8 cellular contexts compared by ENCODE assay signal in the genomic region with DNA sequence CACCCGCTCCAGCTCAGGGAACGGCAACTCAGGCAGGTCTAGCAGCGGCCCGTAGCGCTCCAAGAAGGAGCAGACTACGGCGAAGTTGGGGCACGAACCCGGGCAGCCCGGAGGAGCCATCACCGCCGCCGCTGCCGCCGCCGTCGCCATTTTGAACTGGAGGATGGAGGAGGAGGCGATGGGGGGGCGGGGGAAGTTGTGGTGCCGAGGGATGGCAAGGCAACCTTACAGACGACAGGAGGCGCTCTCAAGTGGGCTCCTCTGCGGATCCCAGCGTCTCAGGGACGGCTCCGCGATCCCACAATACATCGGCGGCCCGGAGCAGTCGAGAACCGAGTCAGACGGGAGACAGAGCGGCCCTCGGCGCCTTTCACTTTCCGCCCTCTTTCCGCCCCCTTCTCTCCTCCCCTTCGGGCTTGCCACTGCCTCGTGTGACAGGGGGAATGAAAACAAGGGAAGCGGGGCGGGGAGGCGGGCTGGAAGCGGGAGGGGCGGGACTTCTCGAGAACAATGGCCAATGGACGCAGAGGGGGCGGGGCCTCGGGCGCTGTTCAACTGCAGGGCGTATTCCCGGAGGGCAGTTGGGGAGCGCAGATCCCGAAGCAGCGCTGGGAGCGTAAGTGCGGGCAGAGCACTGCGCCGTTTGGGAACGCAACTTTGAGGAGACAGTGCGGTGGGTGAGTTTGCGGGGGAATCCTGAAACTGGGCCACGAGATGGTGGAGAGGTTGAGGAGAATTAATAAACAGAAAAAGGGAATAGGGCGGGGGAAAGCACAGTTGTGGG. TPM values are rescaled to one million over a fixed set of nuclear protein-coding genes. Genes with fewer than 3 reads are reported as not detected.
DNase-seq lines count a peak whose midpoint lies in the region; TF ChIP-seq lines count a peak whose summit lies in the region.

AAMDC (plus strand) TSS at position 580 of the 784 bp plus-strand sequence. CDS start 21,353 bp downstream, outside the sequence.
A gene with protein sequence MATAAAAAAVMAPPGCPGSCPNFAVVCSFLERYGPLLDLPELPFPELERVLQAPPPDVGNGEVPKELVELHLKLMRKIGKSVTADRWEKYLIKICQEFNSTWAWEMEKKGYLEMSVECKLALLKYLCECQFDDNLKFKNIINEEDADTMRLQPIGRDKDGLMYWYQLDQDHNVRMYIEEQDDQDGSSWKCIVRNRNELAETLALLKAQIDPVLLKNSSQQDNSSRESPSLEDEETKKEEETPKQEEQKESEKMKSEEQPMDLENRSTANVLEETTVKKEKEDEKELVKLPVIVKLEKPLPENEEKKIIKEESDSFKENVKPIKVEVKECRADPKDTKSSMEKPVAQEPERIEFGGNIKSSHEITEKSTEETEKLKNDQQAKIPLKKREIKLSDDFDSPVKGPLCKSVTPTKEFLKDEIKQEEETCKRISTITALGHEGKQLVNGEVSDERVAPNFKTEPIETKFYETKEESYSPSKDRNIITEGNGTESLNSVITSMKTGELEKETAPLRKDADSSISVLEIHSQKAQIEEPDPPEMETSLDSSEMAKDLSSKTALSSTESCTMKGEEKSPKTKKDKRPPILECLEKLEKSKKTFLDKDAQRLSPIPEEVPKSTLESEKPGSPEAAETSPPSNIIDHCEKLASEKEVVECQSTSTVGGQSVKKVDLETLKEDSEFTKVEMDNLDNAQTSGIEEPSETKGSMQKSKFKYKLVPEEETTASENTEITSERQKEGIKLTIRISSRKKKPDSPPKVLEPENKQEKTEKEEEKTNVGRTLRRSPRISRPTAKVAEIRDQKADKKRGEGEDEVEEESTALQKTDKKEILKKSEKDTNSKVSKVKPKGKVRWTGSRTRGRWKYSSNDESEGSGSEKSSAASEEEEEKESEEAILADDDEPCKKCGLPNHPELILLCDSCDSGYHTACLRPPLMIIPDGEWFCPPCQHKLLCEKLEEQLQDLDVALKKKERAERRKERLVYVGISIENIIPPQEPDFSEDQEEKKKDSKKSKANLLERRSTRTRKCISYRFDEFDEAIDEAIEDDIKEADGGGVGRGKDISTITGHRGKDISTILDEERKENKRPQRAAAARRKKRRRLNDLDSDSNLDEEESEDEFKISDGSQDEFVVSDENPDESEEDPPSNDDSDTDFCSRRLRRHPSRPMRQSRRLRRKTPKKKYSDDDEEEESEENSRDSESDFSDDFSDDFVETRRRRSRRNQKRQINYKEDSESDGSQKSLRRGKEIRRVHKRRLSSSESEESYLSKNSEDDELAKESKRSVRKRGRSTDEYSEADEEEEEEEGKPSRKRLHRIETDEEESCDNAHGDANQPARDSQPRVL (N-terminal part only) (minus strand): TSS at position 158 of the 784 bp plus-strand sequence. CDS start 8 bp downstream, at position 150.

- H3K79me2 ChIP-seq in Loucy (ENCODE audit: insufficient read depth, low read length) (peaks cover 56% of the 10 kb centered on the region), neural progenitor cell (ENCODE audit: low read depth) (peaks cover 62% of the 10 kb centered on the region)

- H3K27me3 ChIP-seq in H7 (ENCODE audit: control insufficient read depth, insufficient read depth, low read length) (no peaks in the 10 kb centered on the region; the same call in 1 of the 2 replicates), Loucy (ENCODE audit: insufficient read depth, low read length, poor library complexity, severe bottlenecking) (peaks cover 7% of the 10 kb centered on the region), neural progenitor cell (no peaks in the 10 kb centered on the region)

- H4K20me1 ChIP-seq in Loucy (ENCODE audit: insufficient read depth, low read length, poor library complexity, severe bottlenecking): peaks cover 43% of the 10 kb centered on the region
- H4K20me1 ChIP-seq in neural progenitor cell (ENCODE audit: low read depth): peaks cover 35% of the 10 kb centered on the region

- peaks cover 14% of the 10 kb centered on the region for H3K4me1 Mint-ChIP-seq in neural progenitor cell

- H3K9me2 ChIP-seq in Loucy (replicated peaks; ENCODE audit: low read depth, low read length): no peaks in the 10 kb centered on the region

- TF ChIP-seq CTCF in Loucy (conservative IDR thresholded peaks at IDR 0.05; ENCODE audit: low read length): peak; percentile 70
- TF ChIP-seq CTCF in foreskin fibroblast (IDR thresholded peaks at IDR 0.05; ENCODE audit: low read depth, low read length): peak; percentile 78
- TF ChIP-seq CTCF in neural progenitor cell (IDR thresholded peaks at IDR 0.05): peak; percentile 72

- peak within 1 kb of the TSS; percentile 91 for H3K9ac ChIP-seq in Loucy (ENCODE audit: low read depth, low read length, poor library complexity, severe bottlenecking)
- peak within 1 kb of the TSS; percentile 89 for H3K9ac ChIP-seq in neural progenitor cell

- peak within 1 kb of the TSS; percentile 99 for H3K4me3 ChIP-seq in H7 (ENCODE audit: insufficient read depth, low read depth, low read length)
- peak within 1 kb of the TSS; percentile 99 for H3K4me3 ChIP-seq in Loucy (ENCODE audit: low read length, poor library complexity, severe bottlenecking)
- H3K4me3 ChIP-seq in foreskin fibroblast (ENCODE audit: low read depth in 1 of 2, low read length in 2 of 2): peak within 1 kb of the TSS; percentile 83 to 99
- peak within 1 kb of the TSS; percentile 100 for H3K4me3 ChIP-seq in neural progenitor cell

- peak within 1 kb of the TSS; percentile 96 for H3K4me3 Mint-ChIP-seq in neural progenitor cell

- H3K9me3 Mint-ChIP-seq in neural progenitor cell: peaks cover 4% of the 10 kb centered on the region

- no peaks in the 10 kb centered on the region for H3K9me3 ChIP-seq in Loucy (ENCODE audit: insufficient read depth, low read depth, low read length)
- no peaks in the 10 kb centered on the region for H3K9me3 ChIP-seq in neural progenitor cell (ENCODE audit: low read depth)

- H3K36me3 ChIP-seq in H7 (replicated peaks; ENCODE audit: control insufficient read depth, insufficient read depth, low read length): no peaks in the 10 kb centered on the region
- no peaks in the 10 kb centered on the region for H3K36me3 ChIP-seq in Loucy (ENCODE audit: insufficient read depth, low read length)
- H3K36me3 ChIP-seq in neural progenitor cell: no peaks in the 10 kb centered on the region

- in situ Hi-C loops in G401 (cut with HindIII; ENCODE audit: low sequenced_read_pairs): no loop called here

- peak within 1 kb of the TSS; percentile 90 for H3K4me2 ChIP-seq in Loucy (ENCODE audit: low read depth, low read length, poor library complexity, severe bottlenecking)
- peak within 1 kb of the TSS; percentile 88 for H3K4me2 ChIP-seq in neural progenitor cell

- peak; percentile 99 for DNase-seq in G401 (ENCODE audit: low spot score)
- DNase-seq in H7: peak; percentile 94
- peak; percentile 90 for DNase-seq in activated gamma-delta T cell (lab: John Stamatoyannopoulos, UW)
- DNase-seq in foreskin fibroblast: peak; percentile 99 to 100
- peak; percentile 99 for DNase-seq in neural progenitor cell (ENCODE audit: low spot score)
- peak; percentile 98 for DNase-seq in stromal cell of bone marrow (ENCODE audit: low read depth)

- peak; percentile 66 for TF ChIP-seq POLR2A in Raji (IDR thresholded peaks at IDR 0.05; ENCODE audit: insufficient read depth, low read depth, low read length)

- H3K4me1 ChIP-seq in Loucy (ENCODE audit: insufficient read depth, low read length, poor library complexity, severe bottlenecking) (peaks cover 31% of the 10 kb centered on the region), neural progenitor cell (peaks cover 22% of the 10 kb centered on the region)

- peaks cover 14% of the 10 kb centered on the region for H3K36me3 Mint-ChIP-seq in neural progenitor cell

- H2AFZ ChIP-seq in Loucy (ENCODE audit: low read length) (peak within 1 kb of the TSS; percentile 84), neural progenitor cell (replicated peaks) (peak within 1 kb of the TSS; percentile 94)

- peak within 1 kb of the TSS; percentile 95 for H3K27ac ChIP-seq in neural progenitor cell

- H3F3A ChIP-seq in Loucy (ENCODE audit: low read depth) (no peaks in the 10 kb centered on the region), neural progenitor cell (ENCODE audit: low read depth) (peaks cover 35% of the 10 kb centered on the region)

- H3K27me3 Mint-ChIP-seq in neural progenitor cell (ENCODE audit: insufficient read depth, low read depth): peaks cover 3% of the 10 kb centered on the region

- peak within 1 kb of the TSS; percentile 94 for H3K27ac Mint-ChIP-seq in neural progenitor cell

RNA-seq across cellular contexts. Expression of gene AAMDC, which starts in this region (rescaled TPM):
- total RNA-seq in G401 (2014; rRNA removed; shearing (Covaris generic)): 7.9 and 15.7 TPM in 2 replicates
- 13.1 and 19.0 TPM in 2 replicates for total RNA-seq in H7 (2014; rRNA removed; shearing (Covaris generic))
- 16.4 and 25.2 TPM in 2 replicates for total RNA-seq in neural progenitor cell (ENCODE audit: low replicate concordance)

RNA-seq across cellular contexts. Expression of the second gene that starts in this region (rescaled TPM):
- total RNA-seq in G401 (2014; rRNA removed; shearing (Covaris generic)): 14.9 and 31.4 TPM in 2 replicates
- total RNA-seq in H7 (2014; rRNA removed; shearing (Covaris generic)): 12.3 and 36.3 TPM in 2 replicates
- total RNA-seq in neural progenitor cell (ENCODE audit: low replicate concordance): 84.0 and 106 TPM in 2 replicates

Comparison
In these comparisons a context has a peak if more than half of its experiments do, and no peak if none do; other contexts are left out.
1. Peak in every context shown above with its lines: DNase-seq, H3K4me3 ChIP-seq and H3K27ac ChIP-seq.